Comparison of ENCODE assay signal across 1 cellular context in genomic region chr15:42274693-42274971, GRCh38.
TF ChIP-seq lines count a peak whose summit lies in the region.

No MANE protein-coding gene starts in this region.

TF ChIP-seq in SK-N-SH, 30 proteins besides CTCF, POLR2A, EP300 and RAD21 (continued from another document):
- TF ChIP-seq IRF3 (IDR thresholded peaks at IDR 0.05; ENCODE audit: low read depth, low read length) (no peak), GABPA (IDR thresholded peaks at IDR 0.05; ENCODE audit: low read depth) (no peak), FOSL2 (IDR thresholded peaks at IDR 0.05; ENCODE audit: borderline replicate concordance, low read depth) (no peak), NRF1 (IDR thresholded peaks at IDR 0.05; ENCODE audit: low read depth, low read length) (no peak), REST (IDR thresholded peaks at IDR 0.05; ENCODE audit: low read depth, low read length) (no peak), FOXJ3 (CRISPR knock-in tag; IDR thresholded peaks at IDR 0.05) (no peak), EZH2phosphoT487 (IDR thresholded peaks at IDR 0.05; ENCODE audit: borderline replicate concordance, low read depth) (no peak), YY1 (IDR thresholded peaks at IDR 0.05; ENCODE audit: low read depth) (no peak), GATA2 (CRISPR knock-in tag; IDR thresholded peaks at IDR 0.05) (no peak)
